In the genomic region with DNA sequence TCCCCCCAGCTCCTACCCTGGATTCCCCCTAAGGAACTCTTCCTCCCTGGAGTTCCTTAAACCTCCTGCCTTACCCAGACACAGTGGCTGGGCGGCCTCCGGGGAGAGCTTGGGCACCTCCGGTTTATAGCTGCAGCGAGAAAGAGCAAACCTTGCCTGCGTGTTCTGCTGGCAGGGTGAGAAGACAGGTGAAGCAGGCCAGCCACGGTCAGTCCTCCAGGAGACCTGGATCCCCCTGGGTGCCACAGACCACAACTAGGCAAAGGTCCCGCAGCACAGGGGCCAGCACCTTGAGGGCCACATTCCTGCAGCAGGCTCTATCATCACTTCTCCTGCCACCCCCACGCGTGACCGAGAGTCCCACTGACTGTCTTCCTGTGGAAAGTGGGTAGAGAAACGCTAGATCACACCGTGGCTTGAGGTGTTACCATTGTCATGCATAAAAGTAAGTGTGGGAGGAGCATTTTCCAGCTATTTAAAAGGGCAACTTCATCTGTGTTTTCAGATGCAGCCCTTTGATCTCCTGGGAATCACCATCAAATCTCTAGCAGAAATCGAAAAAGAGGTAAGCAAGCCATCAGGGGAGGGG, we compare ENCODE assay signal across 19 cellular contexts.
A peak's percentile ranks its signal among the peaks of the same experiment; 100 is the strongest.
DNase-seq lines count a peak whose midpoint lies in the region; ATAC-seq and TF ChIP-seq lines count a peak whose summit lies in the region.
"Had no signal": no experiment of that assay in that cellular context is flagged by ENCODE, and none has a peak within 500 bp of the region (broad histone marks: within the 10 kb centered on the region; RNA-seq: fewer than 3 reads in every experiment).

No MANE protein-coding gene starts in this region.

- H3K27me3 Mint-ChIP-seq in CD8-positive, alpha-beta T cell (ENCODE audit: low read depth) = no peaks in the 10 kb centered on the region
- no peaks in the 10 kb centered on the region for H3K27me3 Mint-ChIP-seq in brain

- H4K91ac ChIP-seq in neuronal stem cell (ENCODE audit: low read depth, low read length, poor library complexity) = no peak overlapping the region

- peak overlapping the region in 7 of 11 experiments; percentile 1 to 85 (median 74); a peak in 8 of 22 replicates for H3K27ac ChIP-seq in BLaER1 treated with 17β-estradiol and CSF1 and Interleukin-3, amounts not matched to agents 10 nM and 100 nM
- H3K27ac ChIP-seq in CD8-positive, alpha-beta T cell (ENCODE audit: low read depth, low read length) = no peak overlapping the region
- H3K27ac ChIP-seq in neuronal stem cell (replicated peaks; ENCODE audit: low read length) (no peak overlapping the region), smooth muscle cell (ENCODE audit: low read depth) (no peak overlapping the region)
- H3K27ac ChIP-seq: sigmoid colon had no signal

- H2AFZ ChIP-seq in neuronal stem cell (ENCODE audit: low read length) (no peak overlapping the region), smooth muscle cell (ENCODE audit: low read depth) (no peak overlapping the region)

- no peak overlapping the region for H3K4ac ChIP-seq in neuronal stem cell (ENCODE audit: low read length)

- H2BK12ac ChIP-seq in neuronal stem cell (ENCODE audit: low read length) = no peak overlapping the region

- H3K36me3 ChIP-seq in BLaER1 treated with 17β-estradiol and CSF1 and Interleukin-3, amounts not matched to agents 10 nM and 100 nM = peaks cover 0 to 9% (median 0%) of the 10 kb centered on the region in 11 experiments; a peak in 1 of 22 replicates
- H3K36me3 ChIP-seq in CD8-positive, alpha-beta T cell (ENCODE audit: insufficient read depth, low read length) = no peaks in the 10 kb centered on the region
- peaks cover 3 to 21% of the 10 kb centered on the region in 2 donors for H3K36me3 ChIP-seq in neuronal stem cell (replicated peaks in 1 of 2; ENCODE audit: control insufficient read depth in 2 of 2, insufficient read depth in 2 of 2, low read length in 2 of 2)
- H3K36me3 ChIP-seq in smooth muscle cell (ENCODE audit: low read depth) = no peaks in the 10 kb centered on the region
- H3K36me3 ChIP-seq: thoracic aorta had no signal

- no peak overlapping the region for H2BK15ac ChIP-seq in neuronal stem cell (ENCODE audit: low read length)

- H3K4me1 Mint-ChIP-seq in CD8-positive, alpha-beta T cell (ENCODE audit: low read depth) = peaks cover 29% of the 10 kb centered on the region
- H3K4me1 Mint-ChIP-seq in brain = peaks cover 54% of the 10 kb centered on the region

- no peaks in the 10 kb centered on the region for H3K79me1 ChIP-seq in neuronal stem cell (ENCODE audit: low read depth, low read length)

- H3K27me3 ChIP-seq in BLaER1 treated with 17β-estradiol and CSF1 and Interleukin-3, amounts not matched to agents 10 nM and 100 nM = peaks cover 0 to 5% (median 0%) of the 10 kb centered on the region in 11 experiments; a peak in 1 of 22 replicates
- H3K27me3 ChIP-seq in CD8-positive, alpha-beta T cell (ENCODE audit: insufficient read depth, low read length) = no peaks in the 10 kb centered on the region
- H3K27me3 ChIP-seq in neuronal stem cell (ENCODE audit: control insufficient read depth in 3 of 3, insufficient read depth in 3 of 3, low read depth in 1 of 3, low read length in 3 of 3) (no peaks in the 10 kb centered on the region), smooth muscle cell (ENCODE audit: low read depth) (no peaks in the 10 kb centered on the region)
- H3K27me3 ChIP-seq: sigmoid colon had no signal

- no peaks in the 10 kb centered on the region for H3K9me3 Mint-ChIP-seq in CD8-positive, alpha-beta T cell
- no peaks in the 10 kb centered on the region for H3K9me3 Mint-ChIP-seq in brain
- H3K9me3 Mint-ChIP-seq: activated T-helper 1 cell treated with anti-CD3 and anti-CD28 coated beads, Interleukin-12 subunit alpha, Interleukin-12 subunit beta, Interleukin-2, Interleukin-4 antibody, amounts not matched to agents 30 ng/mL and 10 ng/mL and 1 ng/mL, durations not matched to agents 14 hours and 24 hours and 36 hours had no signal

- no peak overlapping the region for H3K4me3 Mint-ChIP-seq in CD8-positive, alpha-beta T cell
- H3K4me3 Mint-ChIP-seq in brain = peak overlapping the region in 1 of 5 experiments; percentile 5
- H3K4me3 Mint-ChIP-seq: activated T-helper 1 cell treated with anti-CD3 and anti-CD28 coated beads, Interleukin-12 subunit alpha, Interleukin-12 subunit beta, Interleukin-2, Interleukin-4 antibody, amounts not matched to agents 30 ng/mL and 10 ng/mL and 1 ng/mL, durations not matched to agents 14 hours and 24 hours and 36 hours had no signal

- WGBS in neuronal stem cell (ENCODE audit: extremely low coverage in 2 of 2, insufficient read length in 2 of 2, insufficient replicate concordance in 1 of 2), 2 donors = no CpG with 5 or more reads among the region's 13 CpGs
- 95% methylated on average over 13 of the region's 13 CpGs for WGBS in smooth muscle cell (ENCODE audit: low lambda C conversion rate)

- no peaks in the 10 kb centered on the region for H3K79me2 ChIP-seq in smooth muscle cell (ENCODE audit: low read depth)

- CTCF ChIA-PET in CD8-positive, alpha-beta T cell (lab: Charles Lee) = interaction anchor here (0.7 to 3.6 kb wide), 6 partner anchors 7 to 87 kb away, joined by 3 to 37 read pairs (median 9); no protein-coding TSS in a partner anchor

- TF ChIP-seq CTCF in CD8-positive, alpha-beta T cell (IDR thresholded peaks at IDR 0.05) = no peak
- no peak for TF ChIP-seq CTCF in brain (conservative IDR thresholded peaks at IDR 0.05)
- TF ChIP-seq CTCF in smooth muscle cell (IDR thresholded peaks at IDR 0.05; ENCODE audit: borderline replicate concordance, insufficient read depth, poor library complexity, severe bottlenecking) = no peak

- H4K8ac ChIP-seq in neuronal stem cell (ENCODE audit: low read depth, low read length) = no peak overlapping the region

- H3K18ac ChIP-seq in neuronal stem cell (ENCODE audit: low read length) = peak overlapping the region; percentile 5

- no peak overlapping the region for H3K23ac ChIP-seq in neuronal stem cell (ENCODE audit: low read depth, low read length, poor library complexity)

- POLR2A ChIA-PET in CD8-positive, alpha-beta T cell (lab: Charles Lee) = interaction anchor here (0.7 kb wide), 1 partner anchor 13 kb away, joined by 4 read pairs; no protein-coding TSS in a partner anchor

- ATAC-seq in CD8-positive, alpha-beta T cell = no peak
- ATAC-seq: activated CD4-positive, CD25-positive, alpha-beta regulatory T cell treated with anti-CD3 and anti-CD28 coated beads, Interleukin-2, amount 50 U/mL, for 24 hours; GM12878; left colon; naive thymus-derived CD4-positive, alpha-beta T cell; SK-N-SH treated with all-trans-retinoic acid at 6 μM for 48 hours had no signal

- DNase-seq in CD8-positive, alpha-beta T cell = no peak
- DNase-seq in neuronal stem cell (ENCODE audit: low spot score) (no peak), smooth muscle cell (lab: John Stamatoyannopoulos, UW; ENCODE audit: unreplicated experiment) (no peak), HUDEP-2 (lab: John Stamatoyannopoulos, UW; ENCODE audit: unreplicated experiment in 76 of 76) (no peak), DMS153 treated with DMSO at 0.1 percent for 48 hours (lab: John Stamatoyannopoulos, UW; ENCODE audit: unreplicated experiment) (no peak)
- DNase-seq: COR-L47; dermis blood vessel endothelial cell; DND-41; left colon; naive thymus-derived CD4-positive, alpha-beta T cell; NCI-H526 treated with DMSO at 0.1 percent for 48 hours; sigmoid colon had no signal

- no peaks in the 10 kb centered on the region for H3K9me3 ChIP-seq in BLaER1 treated with 17β-estradiol and CSF1 and Interleukin-3, amounts not matched to agents 10 nM and 100 nM (replicated peaks in 1 of 11)
- no peaks in the 10 kb centered on the region for H3K9me3 ChIP-seq in CD8-positive, alpha-beta T cell (ENCODE audit: low read length)
- H3K9me3 ChIP-seq in neuronal stem cell (replicated peaks in 1 of 2; ENCODE audit: control insufficient read depth in 2 of 2, insufficient read depth in 1 of 2, low read depth in 1 of 2, low read length in 2 of 2) = no peaks in the 10 kb centered on the region
- no peaks in the 10 kb centered on the region for H3K9me3 ChIP-seq in smooth muscle cell (replicated peaks; ENCODE audit: low read depth)
- H3K9me3 ChIP-seq: sigmoid colon, thoracic aorta had no signal

- peaks cover 30% of the 10 kb centered on the region for H3K36me3 Mint-ChIP-seq in CD8-positive, alpha-beta T cell
- H3K36me3 Mint-ChIP-seq in brain = peaks cover 25% of the 10 kb centered on the region

- peak overlapping the region; percentile 6 for H3K27ac Mint-ChIP-seq in CD8-positive, alpha-beta T cell
- H3K27ac Mint-ChIP-seq in brain = peak overlapping the region in 4 of 5 experiments; percentile 10 to 92 (median 58)
- H3K27ac Mint-ChIP-seq: activated T-helper 1 cell treated with anti-CD3 and anti-CD28 coated beads, Interleukin-12 subunit alpha, Interleukin-12 subunit beta, Interleukin-2, Interleukin-4 antibody, amounts not matched to agents 30 ng/mL and 10 ng/mL and 1 ng/mL, durations not matched to agents 14 hours and 24 hours and 36 hours had no signal

- H2BK5ac ChIP-seq in neuronal stem cell (ENCODE audit: low read length) = no peak overlapping the region

- H3F3A ChIP-seq in smooth muscle cell (ENCODE audit: low read depth) = no peaks in the 10 kb centered on the region

- H3K4me1 ChIP-seq in BLaER1 treated with 17β-estradiol and CSF1 and Interleukin-3, amounts not matched to agents 10 nM and 100 nM = peaks cover 45 to 76% (median 63%) of the 10 kb centered on the region in 10 experiments
- H3K4me1 ChIP-seq in CD8-positive, alpha-beta T cell (ENCODE audit: insufficient read depth, low read length) = peaks cover 20% of the 10 kb centered on the region
- H3K4me1 ChIP-seq in neuronal stem cell (ENCODE audit: control insufficient read depth in 2 of 2, insufficient read depth in 1 of 2, low read depth in 1 of 2, low read length in 2 of 2) = peaks cover 12% of the 10 kb centered on the region in 2 donors
- peaks cover 9% of the 10 kb centered on the region for H3K4me1 ChIP-seq in smooth muscle cell (ENCODE audit: low read depth)
- H3K4me1 ChIP-seq: sigmoid colon had no signal

- H3K4me2 ChIP-seq in BLaER1 treated with 17β-estradiol and CSF1 and Interleukin-3, amounts not matched to agents 10 nM and 100 nM = peak overlapping the region; percentile 35 to 96 (median 73)
- H3K4me2 ChIP-seq in neuronal stem cell (ENCODE audit: insufficient read depth, low read length, poor library complexity, severe bottlenecking) (no peak overlapping the region), smooth muscle cell (no peak overlapping the region)

- peak overlapping the region in 3 of 11 experiments; percentile 5 to 72 (median 11); a peak in 4 of 22 replicates for H3K9ac ChIP-seq in BLaER1 treated with 17β-estradiol and CSF1 and Interleukin-3, amounts not matched to agents 10 nM and 100 nM
- H3K9ac ChIP-seq in neuronal stem cell (ENCODE audit: low read depth, low read length, poor library complexity) (no peak overlapping the region), smooth muscle cell (ENCODE audit: low read depth) (no peak overlapping the region)

- H2BK120ac ChIP-seq in neuronal stem cell (ENCODE audit: low read depth, low read length) = no peak overlapping the region

- intact Hi-C loops in CD8-positive, alpha-beta T cell (cut with DNase I, micrococcal nuclease) = no loop called here

- H2AK5ac ChIP-seq in neuronal stem cell (ENCODE audit: low read depth, low read length) = peak overlapping the region; percentile 83

- no peaks in the 10 kb centered on the region for H4K20me1 ChIP-seq in BLaER1 treated with 17β-estradiol and CSF1 and Interleukin-3, amounts not matched to agents 10 nM and 100 nM
- H4K20me1 ChIP-seq in smooth muscle cell (ENCODE audit: low read depth) = no peaks in the 10 kb centered on the region

- no peak overlapping the region for H3K14ac ChIP-seq in neuronal stem cell (ENCODE audit: low read length)

- no peak overlapping the region for H3K4me3 ChIP-seq in BLaER1 treated with 17β-estradiol and CSF1 and Interleukin-3, amounts not matched to agents 10 nM and 100 nM
- no peak overlapping the region for H3K4me3 ChIP-seq in CD8-positive, alpha-beta T cell (ENCODE audit: low read depth, low read length)
- H3K4me3 ChIP-seq in neuronal stem cell (ENCODE audit: low read length in 2 of 2) = peak overlapping the region in 1 of 2 donors; percentile 38
- no peak overlapping the region for H3K4me3 ChIP-seq in smooth muscle cell
- H3K4me3 ChIP-seq: GM12878, sigmoid colon had no signal

Comparison
In these comparisons a context has a peak if more than half of its experiments do, and no peak if none do; other contexts are left out.
1. H3K27ac ChIP-seq: peak in BLaER1 treated with 17β-estradiol and CSF1 and Interleukin-3, amounts not matched to agents 10 nM and 100 nM (7 of 11); none in CD8-positive, alpha-beta T cell (single experiment), neuronal stem cell (single experiment) and smooth muscle cell (single experiment).
2. H3K4me2 ChIP-seq: peak in BLaER1 treated with 17β-estradiol and CSF1 and Interleukin-3, amounts not matched to agents 10 nM and 100 nM (11 of 11); none in neuronal stem cell (single experiment) and smooth muscle cell (single experiment).